ENCODE assay signal across 9 cellular contexts in genomic region chr4:179976777-179977176, GRCh38.
"Had no signal": no experiment of that assay in that cellular context is flagged by ENCODE, and none has a peak within 500 bp of the region (broad histone marks: within the 10 kb centered on the region; RNA-seq: fewer than 3 reads in every experiment).

No MANE protein-coding gene starts in this region.

- H2AFZ ChIP-seq: GM23248 had no signal

- H3K4me3 Mint-ChIP-seq: HFFc6 had no signal

- H3K27ac Mint-ChIP-seq: HFFc6 had no signal

- H3K4me3 ChIP-seq: GM23248, HAP-1, K562 had no signal

- H3K9me3 ChIP-seq: HAP-1 had no signal

- H3K27ac ChIP-seq: GM23248 had no signal

- DNase-seq: GM23248, GOT3, H7, HFFc6, IMR-90, KG1 had no signal

- ATAC-seq: HCT116, K562 had no signal

- H3K36me3 ChIP-seq: HAP-1 had no signal

- H3K9ac ChIP-seq: GM23248 had no signal
